Comparison of ENCODE assay signal across 9 cellular contexts in genomic region chr19:49812452-49812996, GRCh38. TPM values are rescaled to one million over a fixed set of nuclear protein-coding genes. Genes with fewer than 3 reads are reported as not detected.
DNase-seq lines count a peak whose midpoint lies in the region; ATAC-seq and TF ChIP-seq lines count a peak whose summit lies in the region.
"Had no signal": no experiment of that assay in that cellular context is flagged by ENCODE, and none has a peak within 500 bp of the region (broad histone marks: within the 10 kb centered on the region; RNA-seq: fewer than 3 reads in every experiment).

No MANE protein-coding gene starts in this region.

- H4K12ac ChIP-seq in trophoblast cell (ENCODE audit: low read depth, low read length) = peak overlapping the region; percentile 85

- TF ChIP-seq CTCF in DOHH2 (IDR thresholded peaks at IDR 0.05; ENCODE audit: low read depth, low read length, poor library complexity, severe bottlenecking) = no peak
- no peak for TF ChIP-seq CTCF in esophagus muscularis mucosa (IDR thresholded peaks at IDR 0.05)

- peak overlapping the region; percentile 17 for H3K9ac ChIP-seq in trophoblast cell (ENCODE audit: low read length)

- DNase-seq in SJCRH30 = no peak
- DNase-seq in esophagus muscularis mucosa (ENCODE audit: extremely low spot score) = no peak
- DNase-seq in trophoblast cell = no peak
- DNase-seq in cortex of kidney (lab: John Stamatoyannopoulos, UW) = no peak
- no peak for DNase-seq in superior temporal gyrus (ENCODE audit: extremely low spot score)
- no peak for DNase-seq in NCI-H1092 (lab: John Stamatoyannopoulos, UW)
- DNase-seq: activated CD4-positive, alpha-beta T cell treated with anti-CD3 and anti-CD28 coated beads, Interleukin-2, amount 50 U/mL, for 4 hours had no signal

- peak overlapping the region; percentile 54 for H2BK5ac ChIP-seq in trophoblast cell (ENCODE audit: low read depth, low read length, poor library complexity)

- peak overlapping the region; percentile 87 for H3K4me3 ChIP-seq in DOHH2 (ENCODE audit: low read length)
- peak overlapping the region; percentile 71 for H3K4me3 ChIP-seq in SJCRH30
- peak overlapping the region; percentile 66 to 70 (median 67) for H3K4me3 ChIP-seq in esophagus muscularis mucosa
- H3K4me3 ChIP-seq in trophoblast cell (ENCODE audit: low read depth, low read length) = peak overlapping the region; percentile 73

- peak overlapping the region; percentile 93 for H4K8ac ChIP-seq in trophoblast cell (ENCODE audit: low read depth, low read length)

- H3K4ac ChIP-seq in trophoblast cell (ENCODE audit: low read depth, low read length) = peak overlapping the region; percentile 58

- no peak for ATAC-seq in HG03439 (IDR thresholded peaks at IDR 0.05; ENCODE audit: unreplicated experiment)

- H3K23ac ChIP-seq in trophoblast cell (ENCODE audit: low read length) = no peak overlapping the region

- peak overlapping the region; percentile 87 for H2BK120ac ChIP-seq in trophoblast cell (ENCODE audit: insufficient read depth, low read length, poor library complexity)

- peaks cover 12% of the 10 kb centered on the region for H3K79me1 ChIP-seq in trophoblast cell (ENCODE audit: low read length)

- peak overlapping the region; percentile 64 for H3K18ac ChIP-seq in trophoblast cell (ENCODE audit: low read length)

- no peak for TF ChIP-seq POLR2A in esophagus muscularis mucosa (IDR thresholded peaks at IDR 0.05; ENCODE audit: low read depth)

- no peaks in the 10 kb centered on the region for H3K9me3 ChIP-seq in DOHH2 (ENCODE audit: control insufficient read depth, insufficient read depth, low read length)
- no peaks in the 10 kb centered on the region for H3K9me3 ChIP-seq in SJCRH30 (replicated peaks)
- H3K9me3 ChIP-seq in esophagus muscularis mucosa = no peaks in the 10 kb centered on the region
- H3K9me3 ChIP-seq in trophoblast cell (ENCODE audit: insufficient read depth, low read depth, low read length) = no peaks in the 10 kb centered on the region

- peaks cover 13% of the 10 kb centered on the region; the same call in 1 of the 2 replicates for H3F3A ChIP-seq in DOHH2 (ENCODE audit: control insufficient read depth, insufficient read depth)

- H3K4me2 ChIP-seq in DOHH2 (ENCODE audit: low read length) (peak overlapping the region; percentile 83), trophoblast cell (ENCODE audit: low read length) (peak overlapping the region; percentile 73)

- peak overlapping the region; percentile 94 for H2AFZ ChIP-seq in trophoblast cell (ENCODE audit: insufficient read depth, low read length, poor library complexity)

- H4K91ac ChIP-seq in trophoblast cell (ENCODE audit: low read depth, low read length) = peak overlapping the region; percentile 84

- peak overlapping the region; percentile 60 for H3K27ac ChIP-seq in DOHH2 (ENCODE audit: low read depth, low read length)
- H3K27ac ChIP-seq in SJCRH30 = peak overlapping the region; percentile 75
- H3K27ac ChIP-seq in esophagus muscularis mucosa (replicated peaks in 1 of 4) = peak overlapping the region; percentile 84 to 92 (median 86)
- H3K27ac ChIP-seq in trophoblast cell (ENCODE audit: low read depth, low read length) = no peak overlapping the region

- H3K14ac ChIP-seq in trophoblast cell (ENCODE audit: low read length) = peak overlapping the region; percentile 80

- H2BK12ac ChIP-seq in trophoblast cell (ENCODE audit: low read length) = no peak overlapping the region

- H3K79me2 ChIP-seq in DOHH2 (ENCODE audit: control insufficient read depth, low read length) = peaks cover 5% of the 10 kb centered on the region; the same call in 1 of the 2 replicates
- peaks cover 3% of the 10 kb centered on the region for H3K79me2 ChIP-seq in trophoblast cell (ENCODE audit: control insufficient read depth, insufficient read depth, low read length, poor library complexity)

- H3K4me1 ChIP-seq in DOHH2 (ENCODE audit: control insufficient read depth, low read length) (peaks cover 44% of the 10 kb centered on the region), SJCRH30 (peaks cover 3% of the 10 kb centered on the region; the same call in 1 of the 2 replicates), esophagus muscularis mucosa (peaks cover 36 to 58% (median 49%) of the 10 kb centered on the region in 4 donors), trophoblast cell (ENCODE audit: control insufficient read depth in 1 of 2, insufficient read depth in 2 of 2, low read length in 2 of 2) (peaks cover 9 to 16% of the 10 kb centered on the region in 2 experiments)

- H3K36me3 ChIP-seq in DOHH2 (ENCODE audit: control insufficient read depth, low read length) (peaks cover 16% of the 10 kb centered on the region), SJCRH30 (no peaks in the 10 kb centered on the region), esophagus muscularis mucosa (peaks cover 0 to 5% (median 3%) of the 10 kb centered on the region in 4 donors), trophoblast cell (ENCODE audit: control insufficient read depth in 1 of 2, insufficient read depth in 2 of 2, low read length in 2 of 2) (peaks cover 2 to 4% of the 10 kb centered on the region in 2 experiments)

- no peak for TF ChIP-seq EP300 in esophagus muscularis mucosa (IDR thresholded peaks at IDR 0.05)

- peak overlapping the region; percentile 44 for H2AK5ac ChIP-seq in trophoblast cell (ENCODE audit: low read length)

- no peaks in the 10 kb centered on the region for H3K9me2 ChIP-seq in DOHH2 (replicated peaks; ENCODE audit: control insufficient read depth, low read length)

- intact Hi-C loops in esophagus muscularis mucosa (cut with DNase I) = loop anchor here (5.0 kb wide), 1 partner anchor 65 kb away; the partner anchor contains the start of genes AKT1S1 and TBC1D17

- 55% methylated on average over 8 of the region's 11 CpGs for WGBS in esophagus muscularis mucosa
- no CpG with 5 or more reads among the region's 11 CpGs for WGBS in trophoblast cell (ENCODE audit: extremely low coverage, insufficient coverage, insufficient read length)

- no peaks in the 10 kb centered on the region for H3K27me3 ChIP-seq in DOHH2 (ENCODE audit: control insufficient read depth, low read length)
- no peaks in the 10 kb centered on the region for H3K27me3 ChIP-seq in SJCRH30
- H3K27me3 ChIP-seq in esophagus muscularis mucosa = no peaks in the 10 kb centered on the region
- H3K27me3 ChIP-seq in trophoblast cell (ENCODE audit: insufficient read depth, low read length) = no peaks in the 10 kb centered on the region

- H4K20me1 ChIP-seq in DOHH2 (ENCODE audit: control insufficient read depth, insufficient read depth, low read depth, low read length) = peaks cover 4% of the 10 kb centered on the region

RNA-seq across cellular contexts. Expression of gene FUZ, which starts 0.6 kb away (rescaled TPM):
- 27.6 and 27.9 TPM in 2 replicates for total RNA-seq in SJCRH30 (2014; rRNA removed; shearing (Covaris generic))
- 10 to 100 TPM; 14.1 to 38.0 (median 23.4) TPM for total RNA-seq in esophagus muscularis mucosa
- polyA plus RNA-seq in trophoblast cell (2013) = 6.6 and 7.6 TPM in 2 replicates

RNA-seq across cellular contexts. Expression of gene MED25, which starts 5.6 kb away (rescaled TPM):
- 22.2 and 27.4 TPM in 2 replicates for total RNA-seq in SJCRH30 (2014; rRNA removed; shearing (Covaris generic))
- 10 to 100 TPM; 22.5 to 36.0 (median 34.1) TPM for total RNA-seq in esophagus muscularis mucosa
- polyA plus RNA-seq in trophoblast cell (2013) = 50.3 and 50.7 TPM in 2 replicates

RNA-seq across cellular contexts. Expression of gene PTOV1, which starts 38.4 kb away (rescaled TPM):
- total RNA-seq in SJCRH30 (2014; rRNA removed; shearing (Covaris generic)) = 77.1 and 91.2 TPM in 2 replicates
- 100 to 1,000 TPM in 1 of 4 donors, 10 to 100 TPM in 3; 60.5 to 102 (median 84.4) TPM for total RNA-seq in esophagus muscularis mucosa
- 233 and 241 TPM in 2 replicates for polyA plus RNA-seq in trophoblast cell (2013)

RNA-seq across cellular contexts. Expression of gene AP2A1, which starts 45.7 kb away (rescaled TPM):
- 66.5 and 68.8 TPM in 2 replicates for total RNA-seq in SJCRH30 (2014; rRNA removed; shearing (Covaris generic))
- 100 to 1,000 TPM in 1 of 4 donors, 10 to 100 TPM in 3; 56.9 to 114 (median 87.8) TPM for total RNA-seq in esophagus muscularis mucosa
- polyA plus RNA-seq in trophoblast cell (2013) = 102 and 103 TPM in 2 replicates

RNA-seq across cellular contexts. Expression of gene TSKS, which starts 49.4 kb away (rescaled TPM):
- not detected in 2 replicates for total RNA-seq in SJCRH30 (2014; rRNA removed; shearing (Covaris generic))
- under 1 TPM in 1 of 4 donors, not detected in 3; 0.57 TPM for total RNA-seq in esophagus muscularis mucosa
- 0.12 and 0.15 TPM in 2 replicates for polyA plus RNA-seq in trophoblast cell (2013)
